ENCODE assay signal across 8 cellular contexts in the genomic region with DNA sequence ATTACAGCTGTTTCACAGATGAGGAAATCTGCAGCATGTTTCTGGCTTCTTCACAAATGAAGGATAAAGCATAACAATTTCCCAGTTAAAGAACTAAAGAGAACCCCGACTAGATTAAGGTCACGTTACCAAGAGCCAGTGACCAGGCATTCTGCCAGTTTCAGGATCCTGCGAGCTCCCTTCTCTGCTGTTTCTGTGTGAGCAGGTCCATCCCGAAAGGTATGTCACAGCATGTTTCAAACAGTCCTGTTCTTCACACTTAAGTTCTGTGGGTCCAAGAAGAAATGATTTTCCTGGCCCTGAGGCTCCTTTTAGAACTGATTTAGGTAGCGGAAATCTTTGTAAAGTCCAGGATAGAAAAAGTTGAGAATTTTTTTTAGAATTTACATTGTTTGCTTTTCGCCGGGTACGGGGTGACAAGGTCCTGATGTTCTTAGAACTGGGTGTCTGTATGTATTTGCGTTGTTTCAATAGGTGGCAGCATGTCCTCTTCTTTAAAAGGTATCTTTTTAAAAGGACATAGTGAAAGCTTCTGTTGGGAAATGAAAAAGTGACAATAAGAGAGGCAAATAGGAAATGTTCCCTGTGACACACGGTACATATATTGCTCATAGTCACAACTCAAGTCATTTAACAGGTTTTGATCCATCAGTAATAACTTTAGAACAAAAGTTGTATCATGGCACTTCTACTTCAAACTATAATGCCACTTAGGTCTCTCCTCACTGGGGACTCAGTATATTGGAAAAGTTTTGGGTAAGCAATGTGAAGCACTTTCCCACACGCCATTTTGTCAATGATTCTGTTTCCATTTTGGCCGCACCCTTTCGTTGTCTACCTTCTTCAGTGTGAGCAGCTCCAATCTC. TPM values are rescaled to one million over a fixed set of nuclear protein-coding genes. Genes with fewer than 3 reads are reported as not detected.
A peak's percentile ranks its signal among the peaks of the same experiment; 100 is the strongest.
DNase-seq lines count a peak whose midpoint lies in the region; ATAC-seq, FAIRE-seq and TF ChIP-seq lines count a peak whose summit lies in the region.

No MANE protein-coding gene starts in this region.

- H3K36me3 ChIP-seq in OCI-LY1 (ENCODE audit: insufficient read depth, low read length) = no peaks in the 10 kb centered on the region
- no peaks in the 10 kb centered on the region for H3K36me3 ChIP-seq in H1 (ENCODE audit: control insufficient read depth in 2 of 4, insufficient read depth in 4 of 4, low read length in 3 of 4)
- no peaks in the 10 kb centered on the region for H3K36me3 ChIP-seq in neuronal stem cell (replicated peaks in 1 of 2; ENCODE audit: control insufficient read depth in 2 of 2, insufficient read depth in 2 of 2, low read length in 2 of 2)

- no peak overlapping the region for H2BK120ac ChIP-seq in H1 (replicated peaks; ENCODE audit: low read depth, low read length)
- no peak overlapping the region for H2BK120ac ChIP-seq in neuronal stem cell (ENCODE audit: low read depth, low read length)

- peak; percentile 33; the same call in 1 of the 2 replicates for TF ChIP-seq CTCF in OCI-LY1 (IDR thresholded peaks at IDR 0.05; ENCODE audit: low read length)
- peak in 2 of 3 experiments; percentile 38 to 39; a peak in 2 of 4 replicates for TF ChIP-seq CTCF in H1 (IDR thresholded peaks at IDR 0.05; ENCODE audit: control extremely low read depth in 1 of 3, insufficient read depth in 1 of 3, low read depth in 1 of 3, low read length in 3 of 3)

- WGBS in H1 (ENCODE audit: extremely low coverage in 1 of 2, insufficient coverage in 1 of 2, insufficient read length in 1 of 2, insufficient replicate concordance in 2 of 2, low coverage in 1 of 2, low lambda C conversion rate in 2 of 2, missing lambda C conversion rate in 1 of 2), 2 experiments = 69% methylated on average over 13 of the region's 13 CpGs; no CpG with 5 or more reads in 1 of the 2 experiments
- WGBS in neuronal stem cell (ENCODE audit: extremely low coverage in 2 of 2, insufficient read length in 2 of 2, insufficient replicate concordance in 1 of 2), 2 donors = no CpG with 5 or more reads among the region's 13 CpGs

- peak overlapping the region; percentile 25 for H4K91ac ChIP-seq in H1 (replicated peaks; ENCODE audit: insufficient read length, low read length)
- H4K91ac ChIP-seq in neuronal stem cell (ENCODE audit: low read depth, low read length, poor library complexity) = no peak overlapping the region

- H3K18ac ChIP-seq in H1 (ENCODE audit: extremely low read depth, low read length) = no peak overlapping the region
- no peak overlapping the region for H3K18ac ChIP-seq in neuronal stem cell (ENCODE audit: low read length)

- no peaks in the 10 kb centered on the region for H3F3A ChIP-seq in OCI-LY1 (ENCODE audit: insufficient read depth, low read length)

- no peaks in the 10 kb centered on the region for H3K9me2 ChIP-seq in OCI-LY1 (ENCODE audit: low read depth, low read length)

- H3K79me1 ChIP-seq in H1 (ENCODE audit: low read depth, low read length) (no peaks in the 10 kb centered on the region), neuronal stem cell (ENCODE audit: low read depth, low read length) (no peaks in the 10 kb centered on the region)

- TF ChIP-seq RAD21 in H1 (IDR thresholded peaks at IDR 0.05 in 1 of 2, conservative IDR thresholded peaks at IDR 0.05 in 1 of 2; ENCODE audit: low read depth in 2 of 2, low read length in 2 of 2) = peak; percentile 67 to 75

- H2BK20ac ChIP-seq in H1 (ENCODE audit: low read length) = no peak overlapping the region

- H4K20me1 ChIP-seq in OCI-LY1 (ENCODE audit: insufficient read depth, low read length) (no peaks in the 10 kb centered on the region), H1 (replicated peaks in 1 of 2; ENCODE audit: control insufficient read depth in 1 of 2, insufficient read depth in 2 of 2, low read length in 2 of 2) (no peaks in the 10 kb centered on the region)

- H3K79me2 ChIP-seq in OCI-LY1 (ENCODE audit: insufficient read depth, low read length) = no peaks in the 10 kb centered on the region
- no peaks in the 10 kb centered on the region for H3K79me2 ChIP-seq in H1 (ENCODE audit: control insufficient read depth in 1 of 2, insufficient read depth in 2 of 2, low read length in 2 of 2)

- no peaks in the 10 kb centered on the region for H3K4me1 ChIP-seq in OCI-LY1 (ENCODE audit: insufficient read depth, low read length, severe bottlenecking)
- H3K4me1 ChIP-seq in H1 (replicated peaks in 1 of 4; ENCODE audit: control insufficient read depth in 3 of 4, insufficient read depth in 4 of 4, low read length in 3 of 4) = peaks cover 2 to 13% (median 7%) of the 10 kb centered on the region in 4 experiments; a peak in 4 of 7 replicates
- no peaks in the 10 kb centered on the region for H3K4me1 ChIP-seq in neuronal stem cell (ENCODE audit: control insufficient read depth in 2 of 2, insufficient read depth in 1 of 2, low read depth in 1 of 2, low read length in 2 of 2)

- H2AFZ ChIP-seq in OCI-LY1 (ENCODE audit: low read length) (no peak overlapping the region), H1 (ENCODE audit: low read length) (peak overlapping the region; percentile 83; the same call in 1 of the 2 replicates), neuronal stem cell (ENCODE audit: low read length) (peak overlapping the region; percentile 14)

- H2BK5ac ChIP-seq in H1 (ENCODE audit: low read depth, low read length) (peak overlapping the region; percentile 68; the same call in 1 of the 2 replicates), neuronal stem cell (ENCODE audit: low read length) (no peak overlapping the region)

- CTCF ChIA-PET in H1 (lab: Charles Lee; ENCODE audit: partially characterized antibody) = interaction anchor here (0.6 to 4.3 kb wide), 37 partner anchors 9 to 702 kb away, joined by 3 to 36 read pairs (median 4); a partner anchor contains a TSS

- in situ Hi-C loops in G401 (cut with HindIII; ENCODE audit: low sequenced_read_pairs) = no loop called here

- H3K4ac ChIP-seq in H1 (replicated peaks; ENCODE audit: insufficient read length, low read depth, low read length) (no peak overlapping the region), neuronal stem cell (ENCODE audit: low read length) (no peak overlapping the region)

- no peak overlapping the region for H3K56ac ChIP-seq in H1 (replicated peaks; ENCODE audit: insufficient read length, low read depth, low read length)

- no peak overlapping the region for H4K8ac ChIP-seq in H1 (ENCODE audit: extremely low read depth, insufficient read depth, low read length)
- H4K8ac ChIP-seq in neuronal stem cell (ENCODE audit: low read depth, low read length) = no peak overlapping the region

- DNase-seq in G401 (ENCODE audit: low spot score) = peak; percentile 13
- no peak for DNase-seq in H54 (ENCODE audit: insufficient read length, low spot score)
- DNase-seq in H1 (ENCODE audit: low read depth in 1 of 2, low spot score in 2 of 2) = no peak
- DNase-seq in neuronal stem cell (ENCODE audit: low spot score) = peak; percentile 6
- DNase-seq in frontal cortex (ENCODE audit: low spot score in 2 of 2) = no peak

- H3K4me3 ChIP-seq in OCI-LY1 (ENCODE audit: low read depth, low read length, poor library complexity, severe bottlenecking) (no peak overlapping the region), H1 (ENCODE audit: extremely low read depth in 1 of 4, insufficient read depth in 2 of 4, low read depth in 3 of 4, low read length in 4 of 4) (no peak overlapping the region), neuronal stem cell (ENCODE audit: low read length in 2 of 2) (no peak overlapping the region)

- POLR2A ChIA-PET in H1 (lab: Charles Lee; ENCODE audit: partially characterized antibody) = no interaction called here

- FAIRE-seq in H54 (lab: Jason Lieb, UNC) (peak; percentile 75), H1 (lab: Jason Lieb, UNC) (peak; percentile 76), frontal cortex (lab: Jason Lieb, UNC) (no peak)

- no peak overlapping the region for H3K14ac ChIP-seq in H1 (ENCODE audit: insufficient read length)
- H3K14ac ChIP-seq in neuronal stem cell (ENCODE audit: low read length) = no peak overlapping the region

- no peak overlapping the region for H2AK5ac ChIP-seq in H1 (ENCODE audit: low read depth, low read length)
- H2AK5ac ChIP-seq in neuronal stem cell (ENCODE audit: low read depth, low read length) = no peak overlapping the region

- H3K4me2 ChIP-seq in OCI-LY1 (ENCODE audit: low read length) (no peak overlapping the region), H1 (ENCODE audit: insufficient read depth in 1 of 2, low read depth in 2 of 2, low read length in 2 of 2) (no peak overlapping the region), neuronal stem cell (ENCODE audit: insufficient read depth, low read length, poor library complexity, severe bottlenecking) (no peak overlapping the region)

- no peaks in the 10 kb centered on the region; the same call in 1 of the 2 replicates for H3K27me3 ChIP-seq in OCI-LY1 (ENCODE audit: insufficient read depth, low read length)
- no peaks in the 10 kb centered on the region for H3K27me3 ChIP-seq in H1 (replicated peaks in 1 of 4; ENCODE audit: control insufficient read depth in 3 of 4, extremely low read depth in 1 of 4, insufficient read depth in 3 of 4, low read length in 3 of 4)
- no peaks in the 10 kb centered on the region for H3K27me3 ChIP-seq in neuronal stem cell (ENCODE audit: control insufficient read depth in 3 of 3, insufficient read depth in 3 of 3, low read depth in 1 of 3, low read length in 3 of 3)

- H3K23me2 ChIP-seq in H1 (ENCODE audit: low read depth, low read length) = no peaks in the 10 kb centered on the region; the same call in 1 of the 2 replicates

- H4K5ac ChIP-seq in H1 (ENCODE audit: insufficient read length, low read depth, low read length) = no peak overlapping the region

- TF ChIP-seq POLR2A in H54 (IDR thresholded peaks at IDR 0.05; ENCODE audit: low read depth, low read length) (no peak), H1 (IDR thresholded peaks at IDR 0.05; ENCODE audit: control extremely low read depth in 1 of 2, low read depth in 2 of 2, low read length in 2 of 2) (no peak)

- H3K27ac ChIP-seq in OCI-LY1 (ENCODE audit: low read depth, low read length, poor library complexity, severe bottlenecking) (no peak overlapping the region), H1 (ENCODE audit: low read depth, low read length) (no peak overlapping the region), neuronal stem cell (replicated peaks; ENCODE audit: low read length) (no peak overlapping the region)

- H2BK12ac ChIP-seq in H1 (ENCODE audit: low read depth, low read length) = no peak overlapping the region
- no peak overlapping the region for H2BK12ac ChIP-seq in neuronal stem cell (ENCODE audit: low read length)

- TF ChIP-seq EP300 in H1 (IDR thresholded peaks at IDR 0.05; ENCODE audit: borderline replicate concordance in 1 of 2, low read depth in 2 of 2, low read length in 2 of 2) = no peak

- H2BK15ac ChIP-seq in H1 (ENCODE audit: low read length) (no peak overlapping the region), neuronal stem cell (ENCODE audit: low read length) (no peak overlapping the region)

- H3K23ac ChIP-seq in H1 (ENCODE audit: insufficient read length) (no peak overlapping the region), neuronal stem cell (ENCODE audit: low read depth, low read length, poor library complexity) (no peak overlapping the region)

- ATAC-seq in HG03095 (IDR thresholded peaks at IDR 0.05; ENCODE audit: unreplicated experiment) = no peak
- no peak for ATAC-seq in GM21825 (IDR thresholded peaks at IDR 0.05; ENCODE audit: unreplicated experiment)

- H3K9ac ChIP-seq in OCI-LY1 (ENCODE audit: low read length) (no peak overlapping the region), H1 (replicated peaks in 1 of 4; ENCODE audit: extremely low read depth in 1 of 4, low read depth in 3 of 4, low read length in 3 of 4) (no peak overlapping the region), neuronal stem cell (ENCODE audit: low read depth, low read length, poor library complexity) (no peak overlapping the region)

- no peaks in the 10 kb centered on the region for H3K9me3 ChIP-seq in OCI-LY1 (ENCODE audit: low read length)
- H3K9me3 ChIP-seq in H1 (ENCODE audit: insufficient read depth in 2 of 2, low read depth in 1 of 2, low read length in 1 of 2) = no peaks in the 10 kb centered on the region
- no peaks in the 10 kb centered on the region for H3K9me3 ChIP-seq in neuronal stem cell (replicated peaks in 1 of 2; ENCODE audit: control insufficient read depth in 2 of 2, insufficient read depth in 1 of 2, low read depth in 1 of 2, low read length in 2 of 2)

RNA-seq across cellular contexts. Expression of a gene that starts 18.4 kb away (rescaled TPM):
- not detected in 2 replicates for total RNA-seq in G401 (2014; rRNA removed; shearing (Covaris generic))
- not detected in 2 replicates for total RNA-seq in H1 (2021; fragmentation: NEBNext Ultra II Directional; extraction: Animal tissue kit (Norgen Biotek cat#: 25700))
- polyA plus RNA-seq in H1 (2011; rRNA removed) = not detected in 2 replicates
- polyA plus RNA-seq in H1 (2011; cell fraction: cytosol; rRNA removed) = not detected
- polyA plus RNA-seq in H1 (2011; cell fraction: nucleus; rRNA removed) = not detected
- polyA plus RNA-seq in H1 (2012, experiment 1 of 2) = not detected in 4 replicates
- polyA plus RNA-seq in H1 (2012, experiment 2 of 2) = not detected
- polyA plus RNA-seq in H1 (2013, experiment 1 of 2) = not detected
- polyA plus RNA-seq in H1 (2013, experiment 2 of 2) = not detected
- polyA minus RNA-seq in H1 (2011; rRNA and poly(A)+ RNA removed) = not detected in 2 replicates
- polyA minus RNA-seq in H1 (2011; cell fraction: cytosol; rRNA and poly(A)+ RNA removed) = not detected
- polyA minus RNA-seq in H1 (2011; cell fraction: nucleus; rRNA and poly(A)+ RNA removed) = not detected
- not detected for polyA plus RNA-seq in neuronal stem cell (2013, experiment 1 of 2)
- polyA plus RNA-seq in neuronal stem cell (2013, experiment 2 of 2) = not detected
- not detected for total RNA-seq in frontal cortex

Comparison
In these comparisons a context has a peak if more than half of its experiments do, and no peak if none do; other contexts are left out.
1. DNase-seq: peak in G401 (single experiment) and neuronal stem cell (single experiment); none in H54 (single experiment), H1 (0 of 2) and frontal cortex (0 of 2).